Comparison of ENCODE assay signal across 6 cellular contexts in genomic region chr22:50199836-50200332, GRCh38. TPM values are rescaled to one million over a fixed set of nuclear protein-coding genes. Genes with fewer than 3 reads are reported as not detected.
DNase-seq lines count a peak whose midpoint lies in the region; TF ChIP-seq lines count a peak whose summit lies in the region.

No MANE protein-coding gene starts in this region.

- peak overlapping the region in 51 of 59 donors; percentile 7 to 93 (median 79) for H3K27ac ChIP-seq in dorsolateral prefrontal cortex
- H3K27ac ChIP-seq in prostate gland, result peak overlapping the region; percentile 73 to 80

- H3K9me3 ChIP-seq in prostate gland, result no peaks in the 10 kb centered on the region

- intact Hi-C loops in dorsolateral prefrontal cortex (cut with DNase I), result loop anchor here in 1 of 2 donors (10.0 kb wide), 1 partner anchor 265 kb away; no protein-coding TSS in a partner anchor
- intact Hi-C loops in prostate gland (cut with DNase I), result loop anchor here (10.0 kb wide), 1 partner anchor 265 kb away; no protein-coding TSS in a partner anchor

- H3K4me1 ChIP-seq in prostate gland (replicated peaks), result peaks cover 5% of the 10 kb centered on the region

- H3K4me3 Mint-ChIP-seq in T-helper 1 cell treated with Interleukin-12 subunit alpha and Interleukin-12 subunit beta and Interleukin-4 antibody, amounts not matched to agents 30 μg/mL and 1 μg/mL, for 36 hours, result peak overlapping the region; percentile 56

- peaks cover 12% of the 10 kb centered on the region for H3K36me3 Mint-ChIP-seq in T-helper 1 cell treated with Interleukin-12 subunit alpha and Interleukin-12 subunit beta and Interleukin-4 antibody, amounts not matched to agents 30 μg/mL and 1 μg/mL, for 36 hours (ENCODE audit: low read depth)

- no peak overlapping the region for H3K27ac Mint-ChIP-seq in T-helper 1 cell treated with Interleukin-12 subunit alpha and Interleukin-12 subunit beta and Interleukin-4 antibody, amounts not matched to agents 30 μg/mL and 1 μg/mL, for 36 hours

- no peak for TF ChIP-seq CTCF in dorsolateral prefrontal cortex (IDR thresholded peaks at IDR 0.05 in 54 of 56, conservative IDR thresholded peaks at IDR 0.05 in 2 of 56; ENCODE audit: low read depth in 1 of 56, partially characterized antibody in 56 of 56)
- TF ChIP-seq CTCF in prostate gland (IDR thresholded peaks at IDR 0.05), result no peak

- 14% methylated on average over 24 of the region's 25 CpGs for WGBS in prostate gland

- DNase-seq in T-helper 1 cell (no peak), dorsolateral prefrontal cortex (no peak), prostate gland (ENCODE audit: low spot score) (no peak), NCI-H1930 (lab: John Stamatoyannopoulos, UW) (no peak), NCI-H2171 (lab: John Stamatoyannopoulos, UW) (no peak)

- TF ChIP-seq POLR2A in prostate gland (IDR thresholded peaks at IDR 0.05), result no peak

- H3K27me3 ChIP-seq in dorsolateral prefrontal cortex, result no peaks in the 10 kb centered on the region
- no peaks in the 10 kb centered on the region for H3K27me3 ChIP-seq in prostate gland (replicated peaks; ENCODE audit: insufficient read depth)

- no peaks in the 10 kb centered on the region for H3K27me3 Mint-ChIP-seq in T-helper 1 cell treated with Interleukin-12 subunit alpha and Interleukin-12 subunit beta and Interleukin-4 antibody, amounts not matched to agents 30 μg/mL and 1 μg/mL, for 36 hours (ENCODE audit: low read depth)

- H3K4me3 ChIP-seq in dorsolateral prefrontal cortex (peak overlapping the region; percentile 57 to 98 (median 81)), prostate gland (peak overlapping the region; percentile 68 to 72)

- H3K36me3 ChIP-seq in prostate gland, result no peaks in the 10 kb centered on the region

- no peaks in the 10 kb centered on the region for H3K9me3 Mint-ChIP-seq in T-helper 1 cell treated with Interleukin-12 subunit alpha and Interleukin-12 subunit beta and Interleukin-4 antibody, amounts not matched to agents 30 μg/mL and 1 μg/mL, for 36 hours

- H3K4me1 Mint-ChIP-seq in T-helper 1 cell treated with Interleukin-12 subunit alpha and Interleukin-12 subunit beta and Interleukin-4 antibody, amounts not matched to agents 30 μg/mL and 1 μg/mL, for 36 hours (ENCODE audit: low read depth), result peaks cover 18% of the 10 kb centered on the region

RNA-seq across cellular contexts. Expression of gene SELENOO, which starts 0.9 kb away (rescaled TPM):
- total RNA-seq in dorsolateral prefrontal cortex (10 to 100 TPM; 21.8 to 41.6 (median 30.1) TPM), prostate gland (10 to 100 TPM; 51.8 to 58.5 TPM)

RNA-seq across cellular contexts. Expression of gene TRABD, which starts 14.2 kb away (rescaled TPM):
- total RNA-seq in dorsolateral prefrontal cortex, result 10 to 100 TPM in 119 of 120 experiments, 1 to 10 TPM in 1; 8.2 to 34.3 (median 18.0) TPM
- total RNA-seq in prostate gland, result 10 to 100 TPM; 39.1 to 43.1 TPM

RNA-seq across cellular contexts. Expression of gene PANX2, which starts 29.4 kb away (rescaled TPM):
- 10 to 100 TPM; 14.2 to 93.7 (median 47.5) TPM for total RNA-seq in dorsolateral prefrontal cortex
- 1 to 10 TPM; 7.5 to 9.5 TPM for total RNA-seq in prostate gland

RNA-seq across cellular contexts. Expression of gene TUBGCP6, which starts 44.9 kb away (rescaled TPM):
- total RNA-seq in dorsolateral prefrontal cortex (10 to 100 TPM; 40.5 to 94.4 (median 60.7) TPM), prostate gland (100 to 1,000 TPM in 1 of 2 donors, 10 to 100 TPM in 1; 56.3 to 117 TPM)

RNA-seq across cellular contexts. Expression of gene HDAC10, which starts 51.2 kb away (rescaled TPM):
- 10 to 100 TPM; 20.2 to 75.9 (median 39.0) TPM for total RNA-seq in dorsolateral prefrontal cortex
- total RNA-seq in prostate gland, result 10 to 100 TPM; 36.9 to 41.3 TPM
